Comparison of ENCODE assay signal across 8 cellular contexts in genomic region chr4:103199009-103199408, GRCh38. TPM values are rescaled to one million over a fixed set of nuclear protein-coding genes. Genes with fewer than 3 reads are reported as not detected.
A peak's percentile ranks its signal among the peaks of the same experiment; 100 is the strongest.
DNase-seq lines count a peak whose midpoint lies in the region; ATAC-seq, FAIRE-seq and TF ChIP-seq lines count a peak whose summit lies in the region.

No MANE protein-coding gene starts in this region.

- H3K27me3 ChIP-seq in AG04450 (ENCODE audit: control insufficient read depth, insufficient read depth, low read length) (no peaks in the 10 kb centered on the region), colonic mucosa (no peaks in the 10 kb centered on the region)

- H3K36me3 ChIP-seq in KOPT-K1 (ENCODE audit: insufficient read depth, low read length) (peaks cover 26% of the 10 kb centered on the region), colonic mucosa (no peaks in the 10 kb centered on the region)

- H3K27ac ChIP-seq in AG04450 (ENCODE audit: low read depth, low read length), result no peak overlapping the region
- H3K27ac ChIP-seq in KOPT-K1 (ENCODE audit: low read depth, low read length, poor library complexity, severe bottlenecking), result peak overlapping the region; percentile 78
- no peak overlapping the region for H3K27ac ChIP-seq in colonic mucosa

- no peak for ATAC-seq in HG02610 (IDR thresholded peaks at IDR 0.05; ENCODE audit: unreplicated experiment)

- H3K9me3 Mint-ChIP-seq in nephron progenitor cell, result no peaks in the 10 kb centered on the region

- CTCF ChIA-PET in AG04450 (lab: Charles Lee), result no interaction called here

- H3K27me3 Mint-ChIP-seq in nephron progenitor cell (ENCODE audit: low read depth, poor library complexity), result peaks cover 6% of the 10 kb centered on the region

- H3K9ac ChIP-seq in colonic mucosa (ENCODE audit: low read depth in 2 of 2, low read length in 2 of 2), result peak overlapping the region in 1 of 2 donors; percentile 70

- TF ChIP-seq CTCF in AG04450 (IDR thresholded peaks at IDR 0.05; ENCODE audit: low read depth, low read length) (no peak), colonic mucosa (IDR thresholded peaks at IDR 0.05) (no peak), nephron progenitor cell (IDR thresholded peaks at IDR 0.05) (no peak)

- no peaks in the 10 kb centered on the region for H3K4me1 ChIP-seq in colonic mucosa

- peaks cover 24% of the 10 kb centered on the region for H3K36me3 Mint-ChIP-seq in nephron progenitor cell (ENCODE audit: low read depth)

- H3K4me3 ChIP-seq in AG04450 (ENCODE audit: low read depth, low read length) (peak overlapping the region; percentile 79), colonic mucosa (peak overlapping the region; percentile 99)

- peak overlapping the region; percentile 91 for H3K4me3 Mint-ChIP-seq in nephron progenitor cell

- no peak for FAIRE-seq in HTR-8/SVneo (lab: Jason Lieb, UNC)

- no peak for DNase-seq in AG04450 (ENCODE audit: low read depth, low spot score)
- DNase-seq in colonic mucosa, result no peak
- no peak for DNase-seq in nephron progenitor cell
- DNase-seq in NCI-H526 (lab: John Stamatoyannopoulos, UW), result no peak
- DNase-seq in HTR-8/SVneo (ENCODE audit: insufficient read length, low spot score), result no peak
- DNase-seq in NCI-H128 (lab: John Stamatoyannopoulos, UW; ENCODE audit: unreplicated experiment), result no peak

- intact Hi-C loops in colonic mucosa (cut with DNase I), result no loop called here

- peaks cover 29% of the 10 kb centered on the region for H3K4me1 Mint-ChIP-seq in nephron progenitor cell

- H3K27ac Mint-ChIP-seq in nephron progenitor cell, result no peak overlapping the region

- POLR2A ChIA-PET in AG04450 (lab: Yijun Ruan, JAX), result no interaction called here

- no peaks in the 10 kb centered on the region for H3K9me3 ChIP-seq in AG04450 (ENCODE audit: control insufficient read depth, insufficient read depth, low read length)
- no peaks in the 10 kb centered on the region for H3K9me3 ChIP-seq in KOPT-K1 (ENCODE audit: insufficient read depth, low read length, poor library complexity, severe bottlenecking)
- no peaks in the 10 kb centered on the region for H3K9me3 ChIP-seq in colonic mucosa

RNA-seq across cellular contexts. Expression of gene CENPE, which starts 0.9 kb away (rescaled TPM):
- 2.4 and 4.5 TPM in 2 replicates for polyA plus RNA-seq in AG04450 (2011; rRNA removed)
- 1.7 and 5.1 TPM in 2 replicates for polyA minus RNA-seq in AG04450 (2011; rRNA and poly(A)+ RNA removed)
- total RNA-seq in colonic mucosa, result 10 to 100 TPM in 1 of 2 donors, 1 to 10 TPM in 1; 9.8 to 23.2 TPM
